ENCODE assay signal across 23 cellular contexts in the genomic region with DNA sequence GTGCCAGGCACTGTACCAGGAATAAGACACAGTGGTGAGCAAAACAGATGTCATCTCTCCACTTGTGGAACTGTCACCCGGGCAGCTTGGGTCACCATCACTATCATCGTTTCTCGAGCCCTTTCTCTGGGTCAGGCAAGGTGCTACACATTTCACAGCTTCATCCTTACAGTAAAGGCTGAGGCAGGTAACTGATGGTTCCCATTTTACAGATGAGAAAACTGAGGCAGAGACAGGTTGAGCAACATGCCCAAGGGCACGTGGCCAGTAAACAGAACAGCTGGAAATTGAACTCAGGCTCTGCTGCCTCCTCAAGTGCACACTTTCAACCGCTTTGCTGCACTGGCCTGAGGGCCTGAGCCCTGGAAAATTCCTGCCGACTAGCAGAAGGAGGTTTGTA.
"Had no signal": no experiment of that assay in that cellular context is flagged by ENCODE, and none has a peak within 500 bp of the region (broad histone marks: within the 10 kb centered on the region; RNA-seq: fewer than 3 reads in every experiment).

No MANE protein-coding gene starts in this region.

- DNase-seq: Karpas-422, KG1, MG63, NCI-H1092, NCI-H1105 treated with DMSO at 0.1 percent for 48 hours, NCI-H1417 treated with DMSO at 0.1 percent for 48 hours, NCI-H146, NCI-H1694 treated with DMSO at 0.1 percent for 48 hours, NCI-H2029, NCI-H2081 treated with DMSO at 0.1 percent for 48 hours, NCI-H226, NCI-H446, NCI-H510A, NCI-H524 treated with DMSO at 0.1 percent for 48 hours, NCI-H69, NCI-H774, RPMI8226, SHP77, SK-N-SH, SW 1271 had no signal

- H3K9me2 ChIP-seq: SK-N-SH had no signal

- H3K9me3 ChIP-seq: MG63, SK-N-SH had no signal

- H3K4me2 ChIP-seq: SK-N-SH had no signal

- H3K27ac ChIP-seq: HL-60 had no signal

- H3K9ac ChIP-seq: SK-N-SH had no signal

- FAIRE-seq: HTR-8/SVneo, RCC 7860 had no signal

- H3K27me3 ChIP-seq: MG63 had no signal

- H3K4me3 ChIP-seq: MG63 had no signal
